8 cellular contexts compared by ENCODE assay signal in genomic region chr4:96352051-96352517, GRCh38.
DNase-seq lines count a peak whose midpoint lies in the region; ATAC-seq, FAIRE-seq and TF ChIP-seq lines count a peak whose summit lies in the region.

No MANE protein-coding gene starts in this region.

- no peak overlapping the region for H3K27ac Mint-ChIP-seq in natural killer cell
- no peak overlapping the region for H3K27ac Mint-ChIP-seq in natural killer cell treated with Interleukin-12 subunit alpha and Interleukin-12 subunit beta and Interleukin-15 and Interleukin-18, amount 100 ng/mL, for 72 hours

- H3K36me3 Mint-ChIP-seq in natural killer cell: no peaks in the 10 kb centered on the region
- no peaks in the 10 kb centered on the region for H3K36me3 Mint-ChIP-seq in natural killer cell treated with Interleukin-12 subunit alpha and Interleukin-12 subunit beta and Interleukin-15 and Interleukin-18, amount 100 ng/mL, for 72 hours

- no peaks in the 10 kb centered on the region for H3K27me3 Mint-ChIP-seq in natural killer cell (ENCODE audit: low read depth in 2 of 2)
- no peaks in the 10 kb centered on the region for H3K27me3 Mint-ChIP-seq in natural killer cell treated with Interleukin-12 subunit alpha and Interleukin-12 subunit beta and Interleukin-15 and Interleukin-18, amount 100 ng/mL, for 72 hours

- no peak overlapping the region for H3K27ac ChIP-seq in ovary

- no peak for FAIRE-seq in urothelium cell line (lab: Jason Lieb, UNC)

- intact Hi-C loops in natural killer cell (cut with micrococcal nuclease) (loop anchor here (2.0 kb wide), 1 partner anchor 1185 kb away; no protein-coding TSS in a partner anchor), ovary (cut with DNase I) (no loop called here)

- WGBS in ovary, 3 donors: 69 to 78% (median 71%) methylated on average over 3 of the region's 3 CpGs

- no peaks in the 10 kb centered on the region for H3K9me3 ChIP-seq in ovary

- H3K4me1 ChIP-seq in ovary (ENCODE audit: insufficient read depth): no peaks in the 10 kb centered on the region

- TF ChIP-seq EP300 in ovary (IDR thresholded peaks at IDR 0.05): no peak

- ATAC-seq in natural killer cell: peak in 1 of 3 donors; percentile 32
- no peak for ATAC-seq in natural killer cell treated with Interleukin-12 subunit alpha and Interleukin-12 subunit beta and Interleukin-15 and Interleukin-18, amount 100 ng/mL, for 72 hours
- ATAC-seq in GM18909 (IDR thresholded peaks at IDR 0.05; ENCODE audit: poor library complexity, unreplicated experiment): no peak

- DNase-seq in natural killer cell: no peak
- DNase-seq in natural killer cell treated with Interleukin-12 subunit alpha and Interleukin-12 subunit beta and Interleukin-15 and Interleukin-18, amount 100 ng/mL, for 72 hours (ENCODE audit: low spot score): no peak
- DNase-seq in RPMI8226: peak; percentile 3
- DNase-seq in foreskin melanocyte: peak; percentile 14
- peak; percentile 11 for DNase-seq in urothelium cell line (ENCODE audit: low spot score)
- DNase-seq in ovary: no peak
- DNase-seq in NCI-H1694 (lab: John Stamatoyannopoulos, UW): no peak

- H3K4me3 ChIP-seq in ovary: no peak overlapping the region

- peaks cover 14 to 15% of the 10 kb centered on the region in 2 donors for H3K4me1 Mint-ChIP-seq in natural killer cell
- H3K4me1 Mint-ChIP-seq in natural killer cell treated with Interleukin-12 subunit alpha and Interleukin-12 subunit beta and Interleukin-15 and Interleukin-18, amount 100 ng/mL, for 72 hours (ENCODE audit: low read depth in 2 of 2): peaks cover 0 to 7% of the 10 kb centered on the region in 2 donors

- TF ChIP-seq CTCF in natural killer cell (IDR thresholded peaks at IDR 0.05) (peak; percentile 30), ovary (IDR thresholded peaks at IDR 0.05) (no peak)

- no peaks in the 10 kb centered on the region for H3K36me3 ChIP-seq in ovary

- peaks cover 0 to 2% of the 10 kb centered on the region in 2 donors for H3K9me3 Mint-ChIP-seq in natural killer cell
- peaks cover 3% of the 10 kb centered on the region for H3K9me3 Mint-ChIP-seq in natural killer cell treated with Interleukin-12 subunit alpha and Interleukin-12 subunit beta and Interleukin-15 and Interleukin-18, amount 100 ng/mL, for 72 hours

- TF ChIP-seq POLR2A in ovary (IDR thresholded peaks at IDR 0.05): no peak

- H3K27me3 ChIP-seq in ovary: no peaks in the 10 kb centered on the region

- H3K4me3 Mint-ChIP-seq in natural killer cell: no peak overlapping the region
- no peak overlapping the region for H3K4me3 Mint-ChIP-seq in natural killer cell treated with Interleukin-12 subunit alpha and Interleukin-12 subunit beta and Interleukin-15 and Interleukin-18, amount 100 ng/mL, for 72 hours

Comparison
In these comparisons a context has a peak if more than half of its experiments do, and no peak if none do; other contexts are left out.
1. DNase-seq: peak in RPMI8226 (single experiment), foreskin melanocyte (single experiment) and urothelium cell line (single experiment); none in natural killer cell (single experiment), natural killer cell treated with Interleukin-12 subunit alpha and Interleukin-12 subunit beta and Interleukin-15 and Interleukin-18, amount 100 ng/mL, for 72 hours (single experiment), ovary (0 of 5) and NCI-H1694 (single experiment).